In the genomic region with DNA sequence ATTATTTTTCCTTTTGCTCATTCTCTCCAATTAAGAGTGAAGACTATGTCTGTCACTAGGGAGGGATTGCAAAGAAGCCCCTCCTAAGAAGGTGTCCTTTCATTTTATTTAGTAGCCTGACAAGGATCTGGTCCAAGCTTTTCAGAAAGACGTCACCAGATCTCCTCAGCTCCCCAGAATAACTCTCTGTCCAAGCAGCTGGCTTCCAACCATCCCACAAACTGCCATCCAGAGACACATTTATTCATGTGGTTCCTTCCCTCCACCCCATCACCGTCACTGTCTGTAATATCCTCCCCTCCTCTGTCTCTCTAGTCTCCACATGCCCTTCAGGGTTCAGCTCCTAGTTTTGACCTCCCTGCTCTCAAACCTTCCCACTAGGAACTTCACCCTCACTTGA, we compare ENCODE assay signal across 22 cellular contexts.
DNase-seq lines count a peak whose midpoint lies in the region; ATAC-seq and TF ChIP-seq lines count a peak whose summit lies in the region.
"Had no signal": no experiment of that assay in that cellular context is flagged by ENCODE, and none has a peak within 500 bp of the region (broad histone marks: within the 10 kb centered on the region; RNA-seq: fewer than 3 reads in every experiment).

No MANE protein-coding gene starts in this region.

- H3K4me3 ChIP-seq in transverse colon, result no peak overlapping the region
- H3K4me3 ChIP-seq: adrenal gland, spleen had no signal

- no peaks in the 10 kb centered on the region for H3K4me1 ChIP-seq in transverse colon
- H3K4me1 ChIP-seq: adrenal gland, spleen had no signal

- peaks cover 91% of the 10 kb centered on the region for H3K4me1 Mint-ChIP-seq in chondrocyte (ENCODE audit: low read depth)
- H3K4me1 Mint-ChIP-seq: activated B cell treated with CpG ODN at 0.5 μM for 24 hours; CD8-positive, alpha-beta memory T cell; neural crest cell had no signal

- no peak for TF ChIP-seq EP300 in transverse colon (IDR thresholded peaks at IDR 0.05; ENCODE audit: low read depth)

- H3K4me3 Mint-ChIP-seq in chondrocyte (ENCODE audit: unreplicated experiment), result no peak overlapping the region
- H3K4me3 Mint-ChIP-seq: activated B cell treated with CpG ODN at 0.5 μM for 24 hours; CD8-positive, alpha-beta memory T cell; neural crest cell had no signal

- in situ Hi-C loops in G401 (cut with HindIII; ENCODE audit: low sequenced_read_pairs) (no loop called here), transverse colon (cut with MboI; ENCODE audit: low pct_ligation_motif_present in 1 of 4, low pct_unique_long_range_greater_than_20kb in 1 of 4, low sequenced_read_pairs in 3 of 4) (no loop called here)

- 70 to 84% methylated on average over 2 of the region's 2 CpGs for WGBS in transverse colon (ENCODE audit: low coverage in 1 of 2), 2 donors

- H3K27me3 ChIP-seq in transverse colon, result no peaks in the 10 kb centered on the region
- H3K27me3 ChIP-seq: adrenal gland, spleen had no signal

- no peak for TF ChIP-seq POLR2A in transverse colon (IDR thresholded peaks at IDR 0.05)

- H3K27ac ChIP-seq in temporal lobe (ENCODE audit: low read depth, low read length) (peak overlapping the region; percentile 66), transverse colon (no peak overlapping the region)
- H3K27ac ChIP-seq: adrenal gland, spleen had no signal

- intact Hi-C loops in transverse colon (cut with DNase I; ENCODE audit: low total_unique reads), result no loop called here

- H3K27ac Mint-ChIP-seq in chondrocyte (ENCODE audit: unreplicated experiment), result peak overlapping the region; percentile 83
- H3K27ac Mint-ChIP-seq: activated B cell treated with CpG ODN at 0.5 μM for 24 hours; CD8-positive, alpha-beta memory T cell had no signal

- ATAC-seq in HG02610 (IDR thresholded peaks at IDR 0.05; ENCODE audit: unreplicated experiment), result no peak
- ATAC-seq: esophagus mucosa had no signal

- H3K27me3 Mint-ChIP-seq in chondrocyte (ENCODE audit: low read depth), result no peaks in the 10 kb centered on the region
- H3K27me3 Mint-ChIP-seq: activated B cell treated with CpG ODN at 0.5 μM for 24 hours had no signal

- DNase-seq in G401 (ENCODE audit: low spot score) (peak; percentile 61), chondrocyte (ENCODE audit: low spot score) (no peak), myocyte (ENCODE audit: low read depth) (peak; percentile 94), transverse colon (no peak), NCI-H128 (lab: John Stamatoyannopoulos, UW; ENCODE audit: unreplicated experiment) (no peak)
- DNase-seq: activated B cell treated with CpG ODN at 0.5 μM for 24 hours; activated CD4-positive, alpha-beta T cell treated with anti-CD3 and anti-CD28 coated beads, Interleukin-2, amount 50 U/mL, for 48 hours; activated gamma-delta T cell treated with Interleukin-2 at 50 U/mL for 16 hours; adrenal gland; CD8-positive, alpha-beta memory T cell; central memory CD4-positive, alpha-beta T cell; DND-41; effector memory CD4-positive, alpha-beta T cell; midbrain; NCI-H1436 treated with DMSO at 0.1 percent for 48 hours; NCI-H524; spleen; T1000 had no signal

- TF ChIP-seq CTCF in chondrocyte (IDR thresholded peaks at IDR 0.05) (no peak), transverse colon (IDR thresholded peaks at IDR 0.05) (no peak)

- no peaks in the 10 kb centered on the region for H3K9me3 ChIP-seq in transverse colon
- H3K9me3 ChIP-seq: adrenal gland, spleen had no signal

- peaks cover 1% of the 10 kb centered on the region for H3K9me3 Mint-ChIP-seq in chondrocyte (ENCODE audit: low read depth)
- H3K9me3 Mint-ChIP-seq: activated B cell treated with CpG ODN at 0.5 μM for 24 hours; CD8-positive, alpha-beta memory T cell had no signal

- H3K36me3 Mint-ChIP-seq in chondrocyte (ENCODE audit: low read depth), result peaks cover 2% of the 10 kb centered on the region
- H3K36me3 Mint-ChIP-seq: CD8-positive, alpha-beta memory T cell had no signal

- H3K36me3 ChIP-seq in transverse colon, result no peaks in the 10 kb centered on the region
- H3K36me3 ChIP-seq: adrenal gland, spleen had no signal

Comparison
In these comparisons a context has a peak if more than half of its experiments do, and no peak if none do; other contexts are left out.
1. DNase-seq: peak in G401 (single experiment) and myocyte (single experiment); none in chondrocyte (single experiment), transverse colon (single experiment) and NCI-H128 (single experiment).